In the genomic region with DNA sequence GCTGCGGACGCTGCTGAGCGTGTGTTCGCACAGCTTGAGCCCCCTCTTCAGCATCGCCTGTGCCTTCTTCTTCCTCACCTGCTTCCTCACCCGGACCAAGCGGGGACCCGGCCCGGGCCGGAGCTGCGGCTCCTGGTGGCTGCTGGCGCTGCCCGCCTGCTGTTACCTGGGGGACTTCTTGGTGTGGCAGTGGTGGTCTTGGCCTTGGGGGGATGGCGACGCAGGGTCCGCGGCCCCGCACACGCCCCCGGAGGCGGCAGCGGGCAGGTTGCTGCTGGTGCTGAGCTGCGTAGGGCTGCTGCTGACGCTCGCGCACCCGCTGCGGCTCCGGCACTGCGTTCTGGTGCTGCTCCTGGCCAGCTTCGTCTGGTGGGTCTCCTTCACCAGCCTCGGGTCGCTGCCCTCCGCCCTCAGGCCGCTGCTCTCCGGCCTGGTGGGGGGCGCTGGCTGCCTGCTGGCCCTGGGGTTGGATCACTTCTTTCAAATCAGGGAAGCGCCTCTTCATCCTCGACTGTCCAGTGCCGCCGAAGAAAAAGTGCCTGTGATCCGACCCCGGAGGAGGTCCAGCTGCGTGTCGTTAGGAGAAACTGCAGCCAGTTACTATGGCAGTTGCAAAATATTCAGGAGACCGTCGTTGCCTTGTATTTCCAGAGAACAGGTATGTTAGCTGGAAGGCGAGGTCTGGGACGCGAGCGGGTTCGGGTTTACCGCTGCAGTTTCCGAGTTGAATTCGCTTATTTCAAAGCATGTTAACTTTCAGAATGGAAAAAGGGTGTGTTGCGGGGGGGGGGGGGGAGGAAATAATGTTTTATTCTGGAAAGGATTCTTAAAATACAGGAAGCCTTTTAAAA, we compare ENCODE assay signal across 8 cellular contexts. TPM values are rescaled to one million over a fixed set of nuclear protein-coding genes. Genes with fewer than 3 reads are reported as not detected.
DNase-seq lines count a peak whose midpoint lies in the region; ATAC-seq and TF ChIP-seq lines count a peak whose summit lies in the region.

No MANE protein-coding gene starts in this region.

- H3K9me3 Mint-ChIP-seq in CD4-positive, CD25-positive, alpha-beta regulatory T cell, result peaks cover 0 to 1% (median 0%) of the 10 kb centered on the region in 7 donors

- H3K27me3 ChIP-seq in CD4-positive, CD25-positive, alpha-beta regulatory T cell (ENCODE audit: control insufficient read depth, insufficient read depth, low read length), result no peaks in the 10 kb centered on the region
- peaks cover 13 to 14% (median 13%) of the 10 kb centered on the region in 3 donors for H3K27me3 ChIP-seq in skeletal muscle tissue (ENCODE audit: control insufficient read depth in 3 of 3, insufficient read depth in 3 of 3, low read length in 3 of 3)

- H3K9me3 ChIP-seq in CD4-positive, CD25-positive, alpha-beta regulatory T cell (ENCODE audit: control insufficient read depth in 2 of 2, low read length in 2 of 2), result no peaks in the 10 kb centered on the region
- no peaks in the 10 kb centered on the region for H3K9me3 ChIP-seq in skeletal muscle tissue (ENCODE audit: control insufficient read depth in 3 of 3, low read length in 3 of 3)

- peaks cover 33 to 60% (median 52%) of the 10 kb centered on the region in 4 donors for H3K4me1 Mint-ChIP-seq in CD4-positive, CD25-positive, alpha-beta regulatory T cell

- peak; percentile 50 to 53 for ATAC-seq in CD4-positive, CD25-positive, alpha-beta regulatory T cell (ENCODE audit: low read depth in 2 of 2)
- ATAC-seq in GM19397 (IDR thresholded peaks at IDR 0.05; ENCODE audit: unreplicated experiment), result peak; percentile 49
- peak; percentile 29 for ATAC-seq in HG03457 (IDR thresholded peaks at IDR 0.05; ENCODE audit: unreplicated experiment)
- ATAC-seq in SK-N-SH treated with all-trans-retinoic acid at 6 μM for 48 hours, result peak; percentile 71

- no peaks in the 10 kb centered on the region for H3K36me3 ChIP-seq in CD4-positive, CD25-positive, alpha-beta regulatory T cell (ENCODE audit: control insufficient read depth, insufficient read depth, low read length)
- H3K36me3 ChIP-seq in skeletal muscle tissue (ENCODE audit: control insufficient read depth in 3 of 3, insufficient read depth in 3 of 3, low read length in 3 of 3), result no peaks in the 10 kb centered on the region

- peak in 1 of 3 donors; percentile 72 for DNase-seq in CD4-positive, CD25-positive, alpha-beta regulatory T cell
- DNase-seq in anterior cingulate cortex (lab: John Stamatoyannopoulos, UW) (peak in 31 of 58 donors; percentile 8 to 72 (median 44)), retina (no peak)

- peaks cover 5% of the 10 kb centered on the region for H3K27me3 Mint-ChIP-seq in CD4-positive, CD25-positive, alpha-beta regulatory T cell

- H3K4me3 Mint-ChIP-seq in CD4-positive, CD25-positive, alpha-beta regulatory T cell, result peak overlapping the region; percentile 89 to 96 (median 93)

- H3K27ac Mint-ChIP-seq in CD4-positive, CD25-positive, alpha-beta regulatory T cell, result peak overlapping the region; percentile 87 to 92 (median 88)

- H3K27ac ChIP-seq in CD4-positive, CD25-positive, alpha-beta regulatory T cell (ENCODE audit: insufficient read depth, low read length, poor library complexity, severe bottlenecking), result peak overlapping the region; percentile 73
- no peak overlapping the region for H3K27ac ChIP-seq in skeletal muscle tissue (ENCODE audit: low read depth, low read length)

- H3K9ac ChIP-seq in skeletal muscle tissue (ENCODE audit: low read depth in 1 of 3, low read length in 3 of 3), result peak overlapping the region; percentile 38 to 68 (median 45)

- peaks cover 58% of the 10 kb centered on the region for H3K4me1 ChIP-seq in CD4-positive, CD25-positive, alpha-beta regulatory T cell (ENCODE audit: control insufficient read depth, insufficient read depth, low read length, poor library complexity, severe bottlenecking)
- H3K4me1 ChIP-seq in skeletal muscle tissue (ENCODE audit: control insufficient read depth in 3 of 3, insufficient read depth in 3 of 3, low read length in 3 of 3), result peaks cover 5 to 7% (median 6%) of the 10 kb centered on the region in 3 donors

- H3K36me3 Mint-ChIP-seq in CD4-positive, CD25-positive, alpha-beta regulatory T cell, result peaks cover 25% of the 10 kb centered on the region

- H3K4me3 ChIP-seq in CD4-positive, CD25-positive, alpha-beta regulatory T cell (ENCODE audit: low read depth, low read length), result peak overlapping the region; percentile 100
- peak overlapping the region; percentile 72 for H3K4me3 ChIP-seq in iPS-11a (ENCODE audit: low read depth, low read length)
- H3K4me3 ChIP-seq in skeletal muscle tissue (ENCODE audit: low read length in 3 of 3), result peak overlapping the region; percentile 75 to 77 (median 77)

TF ChIP-seq in SK-N-SH treated with all-trans-retinoic acid at 6 μM for 48 hours, 23 proteins besides CTCF, POLR2A, EP300 and RAD21:
- TF ChIP-seq OSR1 (CRISPR knock-in tag; IDR thresholded peaks at IDR 0.05) (no peak), ZNF8 (CRISPR knock-in tag; IDR thresholded peaks at IDR 0.05) (no peak), CSDC2 (CRISPR knock-in tag; IDR thresholded peaks at IDR 0.05) (no peak), RARB (CRISPR knock-in tag; IDR thresholded peaks at IDR 0.05) (no peak), ZNF70 (CRISPR knock-in tag; IDR thresholded peaks at IDR 0.05) (no peak), PPARA (CRISPR knock-in tag; IDR thresholded peaks at IDR 0.05; ENCODE audit: borderline replicate concordance) (no peak), ZNF565 (CRISPR knock-in tag; conservative IDR thresholded peaks at IDR 0.05; ENCODE audit: low read depth) (no peak), ZFP30 (CRISPR knock-in tag; IDR thresholded peaks at IDR 0.05) (no peak), BACH2 (CRISPR knock-in tag; IDR thresholded peaks at IDR 0.05; ENCODE audit: borderline replicate concordance) (no peak), GLIS3 (CRISPR knock-in tag; IDR thresholded peaks at IDR 0.05) (no peak)
- TF ChIP-seq, protein P1, sequence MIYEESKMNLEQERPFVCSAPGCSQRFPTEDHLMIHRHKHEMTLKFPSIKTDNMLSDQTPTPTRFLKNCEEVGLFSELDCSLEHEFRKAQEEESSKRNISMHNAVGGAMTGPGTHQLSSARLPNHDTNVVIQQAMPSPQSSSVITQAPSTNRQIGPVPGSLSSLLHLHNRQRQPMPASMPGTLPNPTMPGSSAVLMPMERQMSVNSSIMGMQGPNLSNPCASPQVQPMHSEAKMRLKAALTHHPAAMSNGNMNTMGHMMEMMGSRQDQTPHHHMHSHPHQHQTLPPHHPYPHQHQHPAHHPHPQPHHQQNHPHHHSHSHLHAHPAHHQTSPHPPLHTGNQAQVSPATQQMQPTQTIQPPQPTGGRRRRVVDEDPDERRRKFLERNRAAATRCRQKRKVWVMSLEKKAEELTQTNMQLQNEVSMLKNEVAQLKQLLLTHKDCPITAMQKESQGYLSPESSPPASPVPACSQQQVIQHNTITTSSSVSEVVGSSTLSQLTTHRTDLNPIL (CRISPR knock-in tag; IDR thresholded peaks at IDR 0.05; ENCODE audit: low read depth), result no peak
- TF ChIP-seq, protein P2, sequence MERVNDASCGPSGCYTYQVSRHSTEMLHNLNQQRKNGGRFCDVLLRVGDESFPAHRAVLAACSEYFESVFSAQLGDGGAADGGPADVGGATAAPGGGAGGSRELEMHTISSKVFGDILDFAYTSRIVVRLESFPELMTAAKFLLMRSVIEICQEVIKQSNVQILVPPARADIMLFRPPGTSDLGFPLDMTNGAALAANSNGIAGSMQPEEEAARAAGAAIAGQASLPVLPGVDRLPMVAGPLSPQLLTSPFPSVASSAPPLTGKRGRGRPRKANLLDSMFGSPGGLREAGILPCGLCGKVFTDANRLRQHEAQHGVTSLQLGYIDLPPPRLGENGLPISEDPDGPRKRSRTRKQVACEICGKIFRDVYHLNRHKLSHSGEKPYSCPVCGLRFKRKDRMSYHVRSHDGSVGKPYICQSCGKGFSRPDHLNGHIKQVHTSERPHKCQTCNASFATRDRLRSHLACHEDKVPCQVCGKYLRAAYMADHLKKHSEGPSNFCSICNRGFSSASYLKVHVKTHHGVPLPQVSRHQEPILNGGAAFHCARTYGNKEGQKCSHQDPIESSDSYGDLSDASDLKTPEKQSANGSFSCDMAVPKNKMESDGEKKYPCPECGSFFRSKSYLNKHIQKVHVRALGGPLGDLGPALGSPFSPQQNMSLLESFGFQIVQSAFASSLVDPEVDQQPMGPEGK (CRISPR knock-in tag; IDR thresholded peaks at IDR 0.05; ENCODE audit: borderline replicate concordance), result no peak
- TF ChIP-seq, protein P3, sequence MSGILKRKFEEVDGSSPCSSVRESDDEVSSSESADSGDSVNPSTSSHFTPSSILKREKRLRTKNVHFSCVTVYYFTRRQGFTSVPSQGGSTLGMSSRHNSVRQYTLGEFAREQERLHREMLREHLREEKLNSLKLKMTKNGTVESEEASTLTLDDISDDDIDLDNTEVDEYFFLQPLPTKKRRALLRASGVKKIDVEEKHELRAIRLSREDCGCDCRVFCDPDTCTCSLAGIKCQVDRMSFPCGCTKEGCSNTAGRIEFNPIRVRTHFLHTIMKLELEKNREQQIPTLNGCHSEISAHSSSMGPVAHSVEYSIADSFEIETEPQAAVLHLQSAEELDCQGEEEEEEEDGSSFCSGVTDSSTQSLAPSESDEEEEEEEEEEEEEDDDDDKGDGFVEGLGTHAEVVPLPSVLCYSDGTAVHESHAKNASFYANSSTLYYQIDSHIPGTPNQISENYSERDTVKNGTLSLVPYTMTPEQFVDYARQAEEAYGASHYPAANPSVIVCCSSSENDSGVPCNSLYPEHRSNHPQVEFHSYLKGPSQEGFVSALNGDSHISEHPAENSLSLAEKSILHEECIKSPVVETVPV (CRISPR knock-in tag; IDR thresholded peaks at IDR 0.05), result no peak

RNA-seq across cellular contexts. Expression of a gene that starts 1.0 kb away (rescaled TPM):
- 99.5 TPM for total RNA-seq in CD4-positive, CD25-positive, alpha-beta regulatory T cell
- 10 to 100 TPM; 32.8 to 62.4 (median 49.1) TPM for polyA plus RNA-seq in CD4-positive, CD25-positive, alpha-beta regulatory T cell
- 5.2 TPM for total RNA-seq in skeletal muscle tissue

Comparison
In these comparisons a context has a peak if more than half of its experiments do, and no peak if none do; other contexts are left out.
1. RNA of a gene that starts 1.0 kb away (total RNA-seq): 99.5 TPM in CD4-positive, CD25-positive, alpha-beta regulatory T cell (single experiment); 5.2 TPM in skeletal muscle tissue (single experiment); every median in the first group is over 10 times any median in the second.
2. Peak in every context shown above with its lines, with median percentiles within 50 percentile points of each other: ATAC-seq and H3K4me3 ChIP-seq.